In the genomic region with DNA sequence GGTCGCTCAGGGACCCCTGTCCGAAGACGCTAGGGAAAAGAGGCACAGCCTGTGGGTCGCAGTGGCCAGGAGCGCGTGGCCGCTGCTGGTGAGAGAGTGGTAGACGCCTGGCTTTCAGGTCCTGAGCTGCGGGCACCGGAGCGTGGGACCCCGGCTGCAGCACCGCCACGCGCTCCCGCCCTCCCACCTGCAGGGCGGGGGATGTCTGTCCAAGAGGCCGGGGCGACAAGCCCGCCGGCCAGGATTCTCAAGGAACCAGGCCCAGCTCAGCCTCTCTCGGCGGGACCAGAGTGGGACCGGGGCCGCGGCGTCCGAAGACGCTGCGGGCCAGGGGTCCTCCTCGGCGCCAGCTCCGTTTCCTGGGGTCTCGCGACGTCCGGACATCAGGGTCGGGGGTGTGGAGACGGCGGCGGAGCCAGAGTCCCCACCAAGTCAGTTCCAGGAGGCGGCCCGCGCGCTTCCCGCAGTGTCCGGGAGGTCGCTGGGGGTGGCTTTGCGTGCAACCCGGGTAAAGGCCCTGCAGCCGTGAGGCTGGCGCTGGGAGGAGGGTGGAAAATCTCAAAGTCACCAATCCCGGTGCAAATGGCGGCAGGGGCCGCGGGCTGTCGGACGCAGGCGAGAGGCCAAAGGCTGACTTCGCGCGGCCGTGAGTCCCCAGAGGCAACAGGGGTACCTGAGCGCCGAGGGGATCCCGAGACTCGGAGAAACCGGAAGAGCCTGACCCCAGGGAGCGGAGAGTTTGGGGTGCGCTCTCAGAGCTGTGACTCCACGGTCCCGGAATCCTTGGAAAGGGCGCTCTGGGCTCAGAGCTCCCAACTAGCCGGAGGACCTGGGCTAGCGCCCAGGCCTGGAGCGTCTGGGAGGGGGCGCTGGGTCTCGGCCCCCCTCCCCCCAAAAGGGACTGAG, we compare ENCODE assay signal across 9 cellular contexts. TPM values are rescaled to one million over a fixed set of nuclear protein-coding genes. Genes with fewer than 3 reads are reported as not detected.
DNase-seq lines count a peak whose midpoint lies in the region; TF ChIP-seq lines count a peak whose summit lies in the region.
"Had no signal": no experiment of that assay in that cellular context is flagged by ENCODE, and none has a peak within 500 bp of the region (broad histone marks: within the 10 kb centered on the region; RNA-seq: fewer than 3 reads in every experiment).

No MANE protein-coding gene starts in this region.

- H3K4me3 ChIP-seq in HUES6 (ENCODE audit: low read depth, low read length) = peak overlapping the region; percentile 78
- peak overlapping the region; percentile 73 for H3K4me3 ChIP-seq in endodermal cell (ENCODE audit: low read length)
- peak overlapping the region; percentile 43 to 71 (median 67) for H3K4me3 ChIP-seq in liver (ENCODE audit: low read depth in 1 of 3, low read length in 3 of 3)
- H3K4me3 ChIP-seq in suprapubic skin = peak overlapping the region; percentile 89

- H3K4me1 ChIP-seq in HUES6 (ENCODE audit: control insufficient read depth, insufficient read depth, low read length) (peaks cover 10% of the 10 kb centered on the region), endodermal cell (ENCODE audit: control insufficient read depth, insufficient read depth, low read length) (peaks cover 2% of the 10 kb centered on the region), liver (ENCODE audit: control insufficient read depth in 4 of 4, insufficient read depth in 4 of 4, low read length in 3 of 4) (peaks cover 2 to 24% (median 15%) of the 10 kb centered on the region in 4 donors), suprapubic skin (peaks cover 42% of the 10 kb centered on the region)

- peaks cover 100% of the 10 kb centered on the region for H3K27me3 ChIP-seq in HUES6 (ENCODE audit: control insufficient read depth, insufficient read depth, low read length)
- H3K27me3 ChIP-seq in endodermal cell (ENCODE audit: control insufficient read depth, insufficient read depth, low read length, poor library complexity, severe bottlenecking) = peaks cover 98% of the 10 kb centered on the region
- H3K27me3 ChIP-seq in liver (ENCODE audit: control insufficient read depth in 4 of 4, insufficient read depth in 4 of 4, low read length in 3 of 4) = no peaks in the 10 kb centered on the region
- no peaks in the 10 kb centered on the region for H3K27me3 ChIP-seq in suprapubic skin

- 3 to 4% methylated on average over 14 to 78 of the region's 78 CpGs for WGBS in endodermal cell (ENCODE audit: insufficient coverage in 1 of 2, insufficient read length in 1 of 2), 2 experiments
- whole genome bisulfite sequencing in liver = 17% methylated on average over 78 of the region's 78 CpGs
- 28% methylated on average over 28 of the region's 78 CpGs for WGBS in suprapubic skin

- TF ChIP-seq CTCF in endodermal cell (conservative IDR thresholded peaks at IDR 0.05) = no peak
- TF ChIP-seq CTCF in liver (IDR thresholded peaks at IDR 0.05; ENCODE audit: low read depth, low read length, missing input control) = no peak
- TF ChIP-seq CTCF in suprapubic skin (IDR thresholded peaks at IDR 0.05) = no peak
- TF ChIP-seq CTCF in GM10248 (IDR thresholded peaks at IDR 0.05; ENCODE audit: control extremely low read depth, extremely low read depth, low read depth, missing control alignments) = no peak
- no peak for TF ChIP-seq CTCF in GM10266 (IDR thresholded peaks at IDR 0.05; ENCODE audit: control insufficient read depth, insufficient read depth, low read depth, missing control alignments)

- H3K9me3 ChIP-seq in HUES6 (ENCODE audit: control insufficient read depth, insufficient read depth, low read depth, low read length) (no peaks in the 10 kb centered on the region), endodermal cell (ENCODE audit: control insufficient read depth, low read length) (no peaks in the 10 kb centered on the region), liver (ENCODE audit: control insufficient read depth in 4 of 4, low read length in 3 of 4) (no peaks in the 10 kb centered on the region), suprapubic skin (no peaks in the 10 kb centered on the region)

- TF ChIP-seq EP300 in suprapubic skin (IDR thresholded peaks at IDR 0.05) = no peak

- peak overlapping the region; percentile 61 for H3K9ac ChIP-seq in HUES6 (ENCODE audit: low read length)
- H3K9ac ChIP-seq in endodermal cell (ENCODE audit: extremely low read depth, low read length, poor library complexity, severe bottlenecking) = no peak overlapping the region
- H3K9ac ChIP-seq in liver (ENCODE audit: low read depth in 1 of 2, low read length in 2 of 2) = peak overlapping the region in 1 of 2 donors; percentile 43

- CTCF ChIA-PET in GM10248 (lab: Yijun Ruan, JAX) = interaction anchor here (1.2 kb wide), 1 partner anchor 10 kb away, joined by 4 read pairs; no protein-coding TSS in a partner anchor
- CTCF ChIA-PET in activated naive CD4-positive, alpha-beta T cell treated with anti-CD3 and anti-CD28 coated beads for 36 hours (lab: Charles Lee) = interaction anchor here (0.9 to 1.0 kb wide), 2 partner anchors 36 to 101 kb away, joined by 3 to 4 read pairs; no protein-coding TSS in a partner anchor

- H3K27ac ChIP-seq in HUES6 (ENCODE audit: low read depth, low read length) (no peak overlapping the region), endodermal cell (ENCODE audit: low read depth, low read length) (peak overlapping the region; percentile 77), liver (ENCODE audit: low read depth in 1 of 2, low read length in 2 of 2) (peak overlapping the region; percentile 48 to 64), suprapubic skin (peak overlapping the region; percentile 97)

- TF ChIP-seq RAD21 in liver (IDR thresholded peaks at IDR 0.05) = no peak

- peaks cover 98% of the 10 kb centered on the region for H3K27me3 Mint-ChIP-seq in endodermal cell (ENCODE audit: insufficient read depth)
- peaks cover 43% of the 10 kb centered on the region for H3K27me3 Mint-ChIP-seq in activated naive CD4-positive, alpha-beta T cell treated with anti-CD3 and anti-CD28 coated beads for 36 hours (ENCODE audit: low read depth)

- H3K27ac Mint-ChIP-seq in endodermal cell = no peak overlapping the region
- H3K27ac Mint-ChIP-seq in activated naive CD4-positive, alpha-beta T cell treated with anti-CD3 and anti-CD28 coated beads for 36 hours = no peak overlapping the region
- H3K27ac Mint-ChIP-seq: activated CD4-positive, alpha-beta T cell treated with anti-CD3 and anti-CD28 coated beads, Interleukin-2, amount 10 ng/mL, durations not matched to agents 7 days and 5 days had no signal

- peaks cover 15% of the 10 kb centered on the region for H3K4me1 Mint-ChIP-seq in endodermal cell
- H3K4me1 Mint-ChIP-seq in activated naive CD4-positive, alpha-beta T cell treated with anti-CD3 and anti-CD28 coated beads for 36 hours (ENCODE audit: low read depth) = peaks cover 11% of the 10 kb centered on the region

- DNase-seq in endodermal cell = peak; percentile 78
- DNase-seq in suprapubic skin (ENCODE audit: low spot score in 2 of 2) = peak in 1 of 2 donors; percentile 77
- DNase-seq in GM10248 (ENCODE audit: extremely low spot score) = no peak
- no peak for DNase-seq in HUDEP-2 (lab: John Stamatoyannopoulos, UW; ENCODE audit: unreplicated experiment in 76 of 76)
- DNase-seq in GM10266 (ENCODE audit: extremely low spot score) = no peak
- no peak for DNase-seq in activated naive CD4-positive, alpha-beta T cell treated with anti-CD3 and anti-CD28 coated beads for 36 hours

- POLR2A ChIA-PET in GM10248 (lab: Yijun Ruan, JAX) = no interaction called here

- H3K36me3 ChIP-seq in HUES6 (ENCODE audit: control insufficient read depth, insufficient read depth, low read length) (no peaks in the 10 kb centered on the region), endodermal cell (ENCODE audit: control insufficient read depth, insufficient read depth, low read length) (no peaks in the 10 kb centered on the region), liver (ENCODE audit: control insufficient read depth in 4 of 4, insufficient read depth in 3 of 4, low read depth in 1 of 4, low read length in 3 of 4) (no peaks in the 10 kb centered on the region), suprapubic skin (peaks cover 16% of the 10 kb centered on the region)

- intact Hi-C loops in activated naive CD4-positive, alpha-beta T cell treated with anti-CD3 and anti-CD28 coated beads for 36 hours (cut with micrococcal nuclease) = loop anchor here (2.0 kb wide), 2 partner anchors 101 to 915 kb away; no protein-coding TSS in a partner anchor

- H3K9me3 Mint-ChIP-seq in endodermal cell = no peaks in the 10 kb centered on the region
- H3K9me3 Mint-ChIP-seq in activated naive CD4-positive, alpha-beta T cell treated with anti-CD3 and anti-CD28 coated beads for 36 hours = no peaks in the 10 kb centered on the region
- H3K9me3 Mint-ChIP-seq: activated CD4-positive, alpha-beta T cell treated with anti-CD3 and anti-CD28 coated beads, Interleukin-2, amount 10 ng/mL, durations not matched to agents 7 days and 5 days had no signal

- H3K4me3 Mint-ChIP-seq in endodermal cell = peak overlapping the region; percentile 49
- no peak overlapping the region for H3K4me3 Mint-ChIP-seq in activated naive CD4-positive, alpha-beta T cell treated with anti-CD3 and anti-CD28 coated beads for 36 hours
- H3K4me3 Mint-ChIP-seq: activated CD4-positive, alpha-beta T cell treated with anti-CD3 and anti-CD28 coated beads, Interleukin-2, amount 10 ng/mL, durations not matched to agents 7 days and 5 days had no signal

- no peak for TF ChIP-seq POLR2A in suprapubic skin (IDR thresholded peaks at IDR 0.05)

- H3K36me3 Mint-ChIP-seq in endodermal cell (ENCODE audit: low read depth) = no peaks in the 10 kb centered on the region
- H3K36me3 Mint-ChIP-seq in activated naive CD4-positive, alpha-beta T cell treated with anti-CD3 and anti-CD28 coated beads for 36 hours (ENCODE audit: low read depth) = no peaks in the 10 kb centered on the region

TF ChIP-seq in liver, 16 proteins besides CTCF, POLR2A, EP300 and RAD21 (continues in another document):
- no peak for TF ChIP-seq EGR1 (IDR thresholded peaks at IDR 0.05; ENCODE audit: low read depth in 2 of 2)
- TF ChIP-seq SP1 (IDR thresholded peaks at IDR 0.05) = no peak
- peak; percentile 9 for TF ChIP-seq TAF1 (conservative IDR thresholded peaks at IDR 0.05)
- no peak for TF ChIP-seq JUND (IDR thresholded peaks at IDR 0.05)
- TF ChIP-seq FOXA2 (IDR thresholded peaks at IDR 0.05) = no peak
- TF ChIP-seq YY1 (IDR thresholded peaks at IDR 0.05) = peak; percentile 75

RNA-seq across cellular contexts. Expression of a gene that starts 5.4 kb away (rescaled TPM):
- total RNA-seq in endodermal cell = 1 to 10 TPM in 1 of 2 donors, under 1 TPM in 1; 0.40 to 1.1 TPM
- 67.9 TPM for polyA plus RNA-seq in endodermal cell (2013, experiment 1 of 2)
- 68.5 TPM for polyA plus RNA-seq in endodermal cell (2013, experiment 2 of 2)
- total RNA-seq in liver = 1 to 10 TPM; 1.6 to 2.3 TPM
- 1 to 10 TPM; 1.8 to 5.2 TPM for polyA plus RNA-seq in liver
- 1 to 10 TPM; 5.7 to 7.6 (median 6.6) TPM for total RNA-seq in suprapubic skin
- under 1 TPM; 0.07 to 0.21 TPM for total RNA-seq in activated naive CD4-positive, alpha-beta T cell treated with anti-CD3 and anti-CD28 coated beads for 36 hours

RNA-seq across cellular contexts. Expression of a gene that starts 35.2 kb away (rescaled TPM):
- 1 to 10 TPM; 1.7 to 5.1 TPM for total RNA-seq in endodermal cell
- 1.5 TPM for polyA plus RNA-seq in endodermal cell (2013, experiment 1 of 2)
- polyA plus RNA-seq in endodermal cell (2013, experiment 2 of 2) = 0.66 TPM
- 10 to 100 TPM in 1 of 2 donors, 1 to 10 TPM in 1; 7.9 to 12.2 TPM for total RNA-seq in liver
- 10 to 100 TPM; 10.4 to 15.8 TPM for polyA plus RNA-seq in liver
- 1 to 10 TPM in 2 of 4 donors, under 1 TPM in 1, not detected in 1; 0.10 to 2.9 (median 1.9) TPM for total RNA-seq in suprapubic skin
- not detected for total RNA-seq in activated naive CD4-positive, alpha-beta T cell treated with anti-CD3 and anti-CD28 coated beads for 36 hours
- total RNA-seq: activated CD4-positive, alpha-beta T cell treated with anti-CD3 and anti-CD28 coated beads, Interleukin-2, amount 10 ng/mL, durations not matched to agents 7 days and 5 days had no signal
